Comparison of ENCODE assay signal across 9 cellular contexts in genomic region chr3:102390465-102390864, GRCh38. TPM values are rescaled to one million over a fixed set of nuclear protein-coding genes. Genes with fewer than 3 reads are reported as not detected.
"Had no signal": no experiment of that assay in that cellular context is flagged by ENCODE, and none has a peak within 500 bp of the region (broad histone marks: within the 10 kb centered on the region; RNA-seq: fewer than 3 reads in every experiment).

No MANE protein-coding gene starts in this region.

- FAIRE-seq: G401.6, GM12878, GM12891, GM12892, GM18507, GM19239 had no signal

- H3K4me3 ChIP-seq: GM12878 had no signal

- DNase-seq: GDM1, GF-D8 had no signal

- ATAC-seq: GM12878 had no signal

RNA-seq across cellular contexts. Expression of gene ZPLD1, which starts 44.4 kb away (rescaled TPM):
- total RNA-seq: G401, GM12878 had no signal
- polyA plus RNA-seq: GM12878 had no signal
